ENCODE assay signal across 23 cellular contexts in genomic region chr11:70360211-70360610, GRCh38. TPM values are rescaled to one million over a fixed set of nuclear protein-coding genes. Genes with fewer than 3 reads are reported as not detected.
"Had no signal": no experiment of that assay in that cellular context is flagged by ENCODE, and none has a peak within 500 bp of the region (broad histone marks: within the 10 kb centered on the region; RNA-seq: fewer than 3 reads in every experiment).

No MANE protein-coding gene starts in this region.

- H3K27ac Mint-ChIP-seq: activated CD8-positive, alpha-beta T cell treated with anti-CD3 and anti-CD28 coated beads, Interleukin-2, amount 10 ng/mL, durations not matched to agents 7 days and 5 days; activated naive CD8-positive, alpha-beta T cell treated with anti-CD3 and anti-CD28 coated beads, Interleukin-2, amount 10 ng/mL, durations not matched to agents 7 days and 5 days; activated T-cell treated with anti-CD3 and anti-CD28 coated beads, Interleukin-2, amount 50 U/mL, for 24 hours; mesothelial cell of epicardium; natural killer cell treated with Interleukin-12 subunit alpha and Interleukin-12 subunit beta and Interleukin-15 and Interleukin-18, amount 100 ng/mL, for 72 hours; type B pancreatic cell had no signal

- H3K4me3 Mint-ChIP-seq: activated CD8-positive, alpha-beta T cell treated with anti-CD3 and anti-CD28 coated beads, Interleukin-2, amount 10 ng/mL, durations not matched to agents 7 days and 5 days; activated naive CD8-positive, alpha-beta T cell treated with anti-CD3 and anti-CD28 coated beads, Interleukin-2, amount 10 ng/mL, durations not matched to agents 7 days and 5 days; activated T-cell treated with anti-CD3 and anti-CD28 coated beads, Interleukin-2, amount 50 U/mL, for 24 hours; mesothelial cell of epicardium; natural killer cell treated with Interleukin-12 subunit alpha and Interleukin-12 subunit beta and Interleukin-15 and Interleukin-18, amount 100 ng/mL, for 72 hours; type B pancreatic cell had no signal

- H3K27me3 Mint-ChIP-seq: activated naive CD8-positive, alpha-beta T cell treated with anti-CD3 and anti-CD28 coated beads, Interleukin-2, amount 10 ng/mL, durations not matched to agents 7 days and 5 days; activated T-cell treated with anti-CD3 and anti-CD28 coated beads, Interleukin-2, amount 50 U/mL, for 24 hours; type B pancreatic cell had no signal

- H3K4me1 ChIP-seq: gastroesophageal sphincter, prostate gland had no signal

- H3K36me3 ChIP-seq: ovary had no signal

- H3K4me3 ChIP-seq: coronary artery, gastroesophageal sphincter, ovary, prostate gland, thoracic aorta had no signal

- H3K4me1 Mint-ChIP-seq: mesothelial cell of epicardium had no signal

- ATAC-seq: activated CD8-positive, alpha-beta T cell treated with anti-CD3 and anti-CD28 coated beads, Interleukin-2, amount 10 ng/mL, durations not matched to agents 7 days and 5 days; gastroesophageal sphincter; left ventricle myocardium superior; natural killer cell treated with Interleukin-12 subunit alpha and Interleukin-12 subunit beta and Interleukin-15 and Interleukin-18, amount 100 ng/mL, for 72 hours had no signal

- H3K9me3 ChIP-seq: gastroesophageal sphincter, neutrophil, ovary, prostate gland, thoracic aorta had no signal

- DNase-seq: activated CD4-positive, alpha-beta T cell treated with anti-CD3 and anti-CD28 coated beads for 1 hour; activated CD4-positive, alpha-beta T cell treated with anti-CD3 and anti-CD28 coated beads, Interleukin-2, amount 50 U/mL, for 1 hour; activated CD8-positive, alpha-beta memory T cell treated with anti-CD3 and anti-CD28 coated beads, Interleukin-2, amount 50 U/mL, for 4 hours; activated CD8-positive, alpha-beta T cell treated with anti-CD3 and anti-CD28 coated beads, Interleukin-2, amount 10 ng/mL, durations not matched to agents 7 days and 5 days; activated naive CD4-positive, alpha-beta T cell treated with Interleukin-2 at 50 U/mL for 16 hours; activated naive CD8-positive, alpha-beta T cell treated with anti-CD3 and anti-CD28 coated beads, Interleukin-2, amount 10 ng/mL, durations not matched to agents 7 days and 5 days; activated T-cell treated with anti-CD3 and anti-CD28 coated beads, Interleukin-2, amount 50 U/mL, for 24 hours; amniotic stem cell; hypothalamus; left ventricle myocardium superior; mammary epithelial cell; ovary; stimulated activated CD4-positive, alpha-beta T cell treated with anti-CD3 and anti-CD28 coated beads, Interleukin-4, amount 100 ng/mL, for 24 hours; stimulated activated naive CD4-positive, alpha-beta T cell treated with Interleukin-2 at 50 U/mL for 16 hours; WERI-Rb-1 had no signal

- H3K9me3 Mint-ChIP-seq: activated naive CD8-positive, alpha-beta T cell treated with anti-CD3 and anti-CD28 coated beads, Interleukin-2, amount 10 ng/mL, durations not matched to agents 7 days and 5 days; activated T-cell treated with anti-CD3 and anti-CD28 coated beads, Interleukin-2, amount 50 U/mL, for 24 hours; mesothelial cell of epicardium; natural killer cell treated with Interleukin-12 subunit alpha and Interleukin-12 subunit beta and Interleukin-15 and Interleukin-18, amount 100 ng/mL, for 72 hours; type B pancreatic cell had no signal

RNA-seq across cellular contexts. Expression of gene CTTN, which starts 38.1 kb away (rescaled TPM):
- total RNA-seq: activated CD8-positive, alpha-beta T cell treated with anti-CD3 and anti-CD28 coated beads, Interleukin-2, amount 10 ng/mL, durations not matched to agents 7 days and 5 days had no signal
